In the genomic region with DNA sequence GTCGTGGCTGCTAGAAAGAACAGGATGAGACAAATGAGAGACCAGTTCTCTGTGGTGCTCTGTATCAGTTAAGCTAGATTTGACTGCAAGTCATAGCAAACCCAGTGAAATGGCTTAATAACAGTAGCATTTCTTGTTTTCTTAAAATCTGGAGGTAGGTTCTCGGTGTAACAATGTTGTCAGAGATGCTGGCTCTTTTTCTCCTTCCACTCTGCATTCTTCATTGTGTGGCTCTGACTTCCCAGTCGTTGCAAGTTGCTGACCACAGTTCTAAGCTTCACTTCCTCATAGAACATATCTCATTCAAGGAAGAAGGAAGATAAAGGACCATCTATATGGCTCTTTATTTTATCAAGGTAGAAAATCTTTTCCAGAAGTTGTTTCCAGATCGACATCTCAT, we compare ENCODE assay signal across 27 cellular contexts. TPM values are rescaled to one million over a fixed set of nuclear protein-coding genes. Genes with fewer than 3 reads are reported as not detected.
DNase-seq lines count a peak whose midpoint lies in the region; ATAC-seq, FAIRE-seq and TF ChIP-seq lines count a peak whose summit lies in the region.
"Had no signal": no experiment of that assay in that cellular context is flagged by ENCODE, and none has a peak within 500 bp of the region (broad histone marks: within the 10 kb centered on the region; RNA-seq: fewer than 3 reads in every experiment).

No MANE protein-coding gene starts in this region.

- TF ChIP-seq CTCF in keratinocyte (optimal IDR thresholded peaks at IDR 0.05 in 1 of 3, IDR thresholded peaks at IDR 0.05 in 1 of 3, conservative IDR thresholded peaks at IDR 0.05 in 1 of 3; ENCODE audit: extremely low read depth in 1 of 3, insufficient read depth in 2 of 3, low read length in 3 of 3), result no peak
- TF ChIP-seq CTCF in left lung (IDR thresholded peaks at IDR 0.05), result no peak

- H3K36me3 ChIP-seq in keratinocyte (ENCODE audit: control insufficient read depth in 2 of 2, extremely low read depth in 1 of 2, insufficient read depth in 2 of 2, low read length in 2 of 2) (peaks cover 12 to 19% of the 10 kb centered on the region in 2 experiments), left lung (no peaks in the 10 kb centered on the region)
- H3K36me3 ChIP-seq: esophagus squamous epithelium, Peyer's patch had no signal

- H3K27me3 ChIP-seq in keratinocyte (ENCODE audit: control insufficient read depth, extremely low read depth, insufficient read depth, low read length), result no peaks in the 10 kb centered on the region
- H3K27me3 ChIP-seq in left lung, result no peaks in the 10 kb centered on the region
- H3K27me3 ChIP-seq: esophagus squamous epithelium, Peyer's patch had no signal

- H3K4me1 ChIP-seq in keratinocyte (ENCODE audit: control insufficient read depth, extremely low read depth, insufficient read depth, low read length), result no peaks in the 10 kb centered on the region
- peaks cover 0 to 27% of the 10 kb centered on the region in 2 donors for H3K4me1 ChIP-seq in left lung
- H3K4me1 ChIP-seq: Peyer's patch had no signal

- FAIRE-seq in keratinocyte (lab: Jason Lieb, UNC), result peak; percentile 55

- H4K20me1 ChIP-seq in keratinocyte (ENCODE audit: control insufficient read depth, extremely low read depth, insufficient read depth, low read length), result peaks cover 1% of the 10 kb centered on the region

- dilution Hi-C loops in keratinocyte (cut with MboI; ENCODE audit: extremely low pct_ligation_motif_present, low sequenced_read_pairs), result no loop called here

- H3K4me3 ChIP-seq in keratinocyte (ENCODE audit: control insufficient read depth in 2 of 3, extremely low read depth in 1 of 3, insufficient read depth in 2 of 3, low read depth in 1 of 3, low read length in 3 of 3) (no peak overlapping the region), left lung (no peak overlapping the region)
- H3K4me3 ChIP-seq: esophagus squamous epithelium, Peyer's patch had no signal

- peak; percentile 28 for DNase-seq in GDM1 (lab: John Stamatoyannopoulos, UW)
- peak; percentile 58 for DNase-seq in OCI-M1 (lab: John Stamatoyannopoulos, UW)
- DNase-seq in keratinocyte (ENCODE audit: low read depth, low spot score), result no peak
- DNase-seq in left lung, result no peak
- DNase-seq: activated CD4-positive, alpha-beta T cell treated with anti-CD3 and anti-CD28 coated beads for 36 hours; activated naive CD8-positive, alpha-beta T cell treated with anti-CD3 and anti-CD28 coated beads for 36 hours; CD4-positive, CD25-positive, alpha-beta regulatory T cell; effector CD8-positive, alpha-beta T cell; esophagus squamous epithelium; left cardiac atrium; MM.1S; NCI-H187; NCI-H345; NCI-H82; Peyer's patch; posterior cingulate gyrus; stimulated activated CD4-positive, alpha-beta T cell treated with anti-CD3 and anti-CD28 coated beads, Interleukin-15, amount 100 ng/mL, for 24 hours; SW 1271 had no signal

- H3K4me2 ChIP-seq in keratinocyte (ENCODE audit: control insufficient read depth, extremely low read depth, insufficient read depth, low read depth, low read length), result no peak overlapping the region

- intact Hi-C loops in left lung (cut with DNase I), result no loop called here

- ATAC-seq in HG02870 (IDR thresholded peaks at IDR 0.05; ENCODE audit: unreplicated experiment) (peak; percentile 40), left lung (no peak), GM21576 (IDR thresholded peaks at IDR 0.05; ENCODE audit: unreplicated experiment) (no peak), GM18520 (IDR thresholded peaks at IDR 0.05; ENCODE audit: unreplicated experiment) (no peak), HG03442 (IDR thresholded peaks at IDR 0.05; ENCODE audit: unreplicated experiment) (no peak)
- ATAC-seq: activated CD4-positive, alpha-beta T cell treated with anti-CD3 and anti-CD28 coated beads for 36 hours; left cardiac atrium; natural killer cell treated with Interleukin-12 subunit alpha and Interleukin-12 subunit beta and Interleukin-15 and Interleukin-18, amount 100 ng/mL, for 72 hours; sciatic nerve had no signal

- no peak overlapping the region for H2AFZ ChIP-seq in keratinocyte (ENCODE audit: control insufficient read depth, low read length)

- no peak overlapping the region for H3K9ac ChIP-seq in keratinocyte (ENCODE audit: control insufficient read depth, extremely low read depth, insufficient read depth, low read length)

- H3K9me1 ChIP-seq in keratinocyte (ENCODE audit: control insufficient read depth, extremely low read depth, insufficient read depth, low read length), result peaks cover 1% of the 10 kb centered on the region

- H3K27ac ChIP-seq in keratinocyte (ENCODE audit: control insufficient read depth, insufficient read depth, low read length), result no peak overlapping the region
- H3K27ac ChIP-seq in left lung, result peak overlapping the region in 1 of 2 donors; percentile 25
- H3K27ac ChIP-seq: esophagus squamous epithelium, Peyer's patch had no signal

- H3K79me2 ChIP-seq in keratinocyte (ENCODE audit: control insufficient read depth, insufficient read depth, low read length), result no peaks in the 10 kb centered on the region

- no peaks in the 10 kb centered on the region for H3K9me3 ChIP-seq in keratinocyte (ENCODE audit: control insufficient read depth, low read depth, low read length)
- H3K9me3 ChIP-seq in left lung, result no peaks in the 10 kb centered on the region
- H3K9me3 ChIP-seq: esophagus squamous epithelium, Peyer's patch had no signal

RNA-seq across cellular contexts. Expression of a gene that starts 7.9 kb away (rescaled TPM):
- 1.2 to 10.9 TPM (median 9.3 TPM) in 3 replicates for polyA plus RNA-seq in keratinocyte
- 0.50 TPM for polyA plus RNA-seq in keratinocyte (2011; ENCODE audit: low read depth)
- 1.8 and 3.3 TPM in 2 replicates for polyA plus RNA-seq in keratinocyte (2011; cell fraction: cytosol; rRNA removed)
- 1.5 and 2.0 TPM in 2 replicates for polyA plus RNA-seq in keratinocyte (2011; cell fraction: nucleus; rRNA removed)
- polyA plus RNA-seq in keratinocyte (2012; ENCODE audit: low replicate concordance), result 0.45 and 9.6 TPM in 2 replicates
- 0.89 to 7.2 TPM (median 1.6 TPM) in 3 replicates for polyA minus RNA-seq in keratinocyte
- 1.2 TPM for polyA minus RNA-seq in keratinocyte (2011; cell fraction: cytosol; rRNA and poly(A)+ RNA removed)
- 0.84 and 2.2 TPM in 2 replicates for polyA minus RNA-seq in keratinocyte (2011; cell fraction: nucleus; rRNA and poly(A)+ RNA removed)
- total RNA-seq in left lung, result 1 to 10 TPM; 1.9 to 5.2 TPM
- polyA plus RNA-seq: IgD-negative memory B cell had no signal

RNA-seq across cellular contexts. Expression of a gene that starts 12.0 kb away (rescaled TPM):
- polyA plus RNA-seq in keratinocyte, result 146 to 269 TPM (median 240 TPM) in 3 replicates
- 121 TPM for polyA plus RNA-seq in keratinocyte (2011; ENCODE audit: low read depth)
- 145 and 292 TPM in 2 replicates for polyA plus RNA-seq in keratinocyte (2011; cell fraction: cytosol; rRNA removed)
- polyA plus RNA-seq in keratinocyte (2011; cell fraction: nucleus; rRNA removed), result 339 and 358 TPM in 2 replicates
- 118 and 151 TPM in 2 replicates for polyA plus RNA-seq in keratinocyte (2012; ENCODE audit: low replicate concordance)
- polyA minus RNA-seq in keratinocyte, result 35.3 to 143 TPM (median 103 TPM) in 3 replicates
- 90.0 TPM for polyA minus RNA-seq in keratinocyte (2011; cell fraction: cytosol; rRNA and poly(A)+ RNA removed)
- 106 and 198 TPM in 2 replicates for polyA minus RNA-seq in keratinocyte (2011; cell fraction: nucleus; rRNA and poly(A)+ RNA removed)
- 1 to 10 TPM in 1 of 2 donors, under 1 TPM in 1; 0.50 to 2.0 TPM for total RNA-seq in left lung
- total RNA-seq: left cardiac atrium, Peyer's patch, temporal lobe had no signal
- polyA plus RNA-seq: CD4-positive, CD25-positive, alpha-beta regulatory T cell; IgD-negative memory B cell had no signal

RNA-seq across cellular contexts. Expression of a gene that starts 51.5 kb away (rescaled TPM):
- 0.03 to 1.00 TPM (median 0.07 TPM) in 3 replicates for polyA plus RNA-seq in keratinocyte
- polyA plus RNA-seq in keratinocyte (2011; ENCODE audit: low read depth), result not detected
- polyA plus RNA-seq in keratinocyte (2011; cell fraction: cytosol; rRNA removed), result 0.06 TPM in 1 of 2 replicates, not detected in the other
- polyA plus RNA-seq in keratinocyte (2011; cell fraction: nucleus; rRNA removed), result 0.10 TPM in 1 of 2 replicates, not detected in the other
- polyA plus RNA-seq in keratinocyte (2012; ENCODE audit: low replicate concordance), result 0.13 TPM in 1 of 2 replicates, not detected in the other
- polyA minus RNA-seq in keratinocyte, result not detected in 3 replicates
- not detected for polyA minus RNA-seq in keratinocyte (2011; cell fraction: cytosol; rRNA and poly(A)+ RNA removed)
- polyA minus RNA-seq in keratinocyte (2011; cell fraction: nucleus; rRNA and poly(A)+ RNA removed), result not detected in 2 replicates
- total RNA-seq in left lung, result 1 to 10 TPM in 1 of 2 donors, under 1 TPM in 1; 0.60 to 1.1 TPM
- total RNA-seq: activated CD4-positive, alpha-beta T cell treated with anti-CD3 and anti-CD28 coated beads for 36 hours; activated naive CD8-positive, alpha-beta T cell treated with anti-CD3 and anti-CD28 coated beads for 36 hours; CD4-positive, CD25-positive, alpha-beta regulatory T cell; esophagus squamous epithelium; glomerular endothelial cell; left cardiac atrium; natural killer cell treated with Interleukin-12 subunit alpha and Interleukin-12 subunit beta and Interleukin-15 and Interleukin-18, amount 100 ng/mL, for 72 hours; sciatic nerve; temporal lobe had no signal
- polyA plus RNA-seq: CD4-positive, CD25-positive, alpha-beta regulatory T cell; IgD-negative memory B cell had no signal

Comparison
In these comparisons a context has a peak if more than half of its experiments do, and no peak if none do; other contexts are left out.
1. DNase-seq: peak in GDM1 (single experiment) and OCI-M1 (single experiment); none in keratinocyte (single experiment) and left lung (0 of 2).